Comparison of ENCODE assay signal across 8 cellular contexts in genomic region chr12:76346798-76347420, GRCh38. TPM values are rescaled to one million over a fixed set of nuclear protein-coding genes. Genes with fewer than 3 reads are reported as not detected.
A peak's percentile ranks its signal among the peaks of the same experiment; 100 is the strongest.
DNase-seq lines count a peak whose midpoint lies in the region; ATAC-seq and TF ChIP-seq lines count a peak whose summit lies in the region.

No MANE protein-coding gene starts in this region.

- H2AFZ ChIP-seq in ACC112 (ENCODE audit: low read length, unreplicated experiment), result no peak overlapping the region

- 27% methylated on average over 4 of the region's 4 CpGs for WGBS in right lobe of liver (ENCODE audit: insufficient coverage, low coverage, low lambda C conversion rate, missing lambda C conversion rate)

- peaks cover 27% of the 10 kb centered on the region for H3K79me2 ChIP-seq in ACC112 (ENCODE audit: control insufficient read depth, insufficient read depth, low read length, unreplicated experiment)

- H3K27me3 ChIP-seq in ACC112 (ENCODE audit: insufficient read depth, low read length) (no peaks in the 10 kb centered on the region), GM06990 (replicated peaks; ENCODE audit: control insufficient read depth, insufficient read depth, low read length) (no peaks in the 10 kb centered on the region), right lobe of liver (no peaks in the 10 kb centered on the region), tibial artery (no peaks in the 10 kb centered on the region)
- no peaks in the 10 kb centered on the region for H3K27me3 ChIP-seq in effector memory CD4-positive, alpha-beta T cell (replicated peaks; ENCODE audit: control insufficient read depth, insufficient read depth, low read length, poor library complexity, severe bottlenecking)

- H3K36me3 ChIP-seq in ACC112 (ENCODE audit: insufficient read depth, low read length) (no peaks in the 10 kb centered on the region), GM06990 (ENCODE audit: control insufficient read depth, insufficient read depth, low read length) (no peaks in the 10 kb centered on the region), right lobe of liver (no peaks in the 10 kb centered on the region), tibial artery (no peaks in the 10 kb centered on the region)
- no peaks in the 10 kb centered on the region for H3K36me3 ChIP-seq in effector memory CD4-positive, alpha-beta T cell (ENCODE audit: control insufficient read depth, insufficient read depth, low read length)

- H3K4me3 ChIP-seq in ACC112 (ENCODE audit: low read depth, low read length) (peak overlapping the region; percentile 86), GM06990 (replicated peaks; ENCODE audit: low read depth, low read length) (peak overlapping the region; percentile 75), right lobe of liver (peak overlapping the region in 1 of 3 donors; percentile 86), tibial artery (peak overlapping the region; percentile 86 to 89)
- H3K4me3 ChIP-seq in effector memory CD4-positive, alpha-beta T cell (ENCODE audit: insufficient read depth, low read depth, low read length, poor library complexity, severe bottlenecking), result no peak overlapping the region

- DNase-seq in GM06990 (ENCODE audit: extremely low read depth, insufficient read length) (peak; percentile 18), RPMI8226 (peak; percentile 49), cerebellar cortex (ENCODE audit: low spot score) (peak; percentile 59), right lobe of liver (peak in 1 of 3 donors; percentile 54), tibial artery (peak in 1 of 2 donors; percentile 29)
- DNase-seq in effector memory CD4-positive, alpha-beta T cell, result no peak

- ATAC-seq in HG03469 (IDR thresholded peaks at IDR 0.05; ENCODE audit: unreplicated experiment), result peak; percentile 28
- ATAC-seq in right lobe of liver, result peak; percentile 28 to 77 (median 69)

- H3K27ac ChIP-seq in ACC112 (ENCODE audit: low read depth, low read length) (peak overlapping the region; percentile 30), right lobe of liver (peak overlapping the region in 1 of 3 donors; percentile 79), tibial artery (peak overlapping the region; percentile 90)
- no peak overlapping the region for H3K27ac ChIP-seq in effector memory CD4-positive, alpha-beta T cell (ENCODE audit: insufficient read depth, low read length, poor library complexity, severe bottlenecking)

- intact Hi-C loops in right lobe of liver (cut with DNase I) (no loop called here), tibial artery (cut with DNase I; ENCODE audit: low total_unique reads) (loop anchor here (10.0 kb wide), 2 partner anchors 208 to 262 kb away; partner anchors contain the start of genes NAP1L1 and OSBPL8)

- H3K4me1 ChIP-seq in ACC112 (ENCODE audit: control insufficient read depth, insufficient read depth, low read length, unreplicated experiment) (peaks cover 19% of the 10 kb centered on the region), right lobe of liver (peaks cover 0 to 21% (median 7%) of the 10 kb centered on the region in 4 donors), tibial artery (peaks cover 0 to 24% (median 10%) of the 10 kb centered on the region in 4 donors)
- H3K4me1 ChIP-seq in effector memory CD4-positive, alpha-beta T cell (ENCODE audit: control insufficient read depth, insufficient read depth, low read length, poor library complexity, severe bottlenecking), result peaks cover 7% of the 10 kb centered on the region

- no peak for TF ChIP-seq POLR2A in right lobe of liver (IDR thresholded peaks at IDR 0.05)

- no peaks in the 10 kb centered on the region for H3K9me3 ChIP-seq in right lobe of liver
- no peaks in the 10 kb centered on the region for H3K9me3 ChIP-seq in tibial artery
- no peaks in the 10 kb centered on the region for H3K9me3 ChIP-seq in effector memory CD4-positive, alpha-beta T cell (ENCODE audit: control insufficient read depth, low read length)

- TF ChIP-seq CTCF in GM06990 (IDR thresholded peaks at IDR 0.05; ENCODE audit: insufficient read depth, low read length, poor library complexity, severe bottlenecking), result peak; percentile 41
- TF ChIP-seq CTCF in right lobe of liver (IDR thresholded peaks at IDR 0.05), result peak; percentile 41 to 55 (median 52)
- no peak for TF ChIP-seq CTCF in tibial artery (IDR thresholded peaks at IDR 0.05)

RNA-seq across cellular contexts. Expression of gene BBS10, which starts 1.3 kb away (rescaled TPM):
- 1 to 10 TPM; 3.6 to 6.2 (median 5.3) TPM for total RNA-seq in right lobe of liver

Comparison
In these comparisons a context has a peak if more than half of its experiments do, and no peak if none do; other contexts are left out.
1. DNase-seq: peak in GM06990 (single experiment), RPMI8226 (single experiment) and cerebellar cortex (single experiment); none in effector memory CD4-positive, alpha-beta T cell (0 of 3).
2. CTCF ChIP-seq: peak in GM06990 (single experiment) and right lobe of liver (4 of 4); none in tibial artery (0 of 2).